ENCODE assay signal across 1 cellular context in genomic region chr20:4817230-4817671, GRCh38.
TF ChIP-seq lines count a peak whose summit lies in the region.

No MANE protein-coding gene starts in this region.

TF ChIP-seq in HCT116, 20 proteins besides CTCF, POLR2A, EP300 and RAD21 (continued from another document):
- TF ChIP-seq JUND (IDR thresholded peaks at IDR 0.05) (no peak), SP1 (IDR thresholded peaks at IDR 0.05; ENCODE audit: low read depth) (no peak), ZBTB33 (IDR thresholded peaks at IDR 0.05; ENCODE audit: extremely low read depth, insufficient replicate concordance, low read length) (no peak), ELF1 (IDR thresholded peaks at IDR 0.05; ENCODE audit: borderline replicate concordance, low read depth) (no peak), EZH2phosphoT487 (IDR thresholded peaks at IDR 0.05; ENCODE audit: borderline replicate concordance) (no peak), CEBPB (IDR thresholded peaks at IDR 0.05; ENCODE audit: low read depth) (no peak), YY1 (IDR thresholded peaks at IDR 0.05; ENCODE audit: extremely low read depth, insufficient replicate concordance, low read depth, low read length) (no peak), ZFX (IDR thresholded peaks at IDR 0.05) (no peak), REST (IDR thresholded peaks at IDR 0.05; ENCODE audit: low read depth) (no peak), FOSL1 (IDR thresholded peaks at IDR 0.05; ENCODE audit: low read depth) (no peak), SIN3A (IDR thresholded peaks at IDR 0.05; ENCODE audit: low read depth) (no peak)
TF ChIP-seq in HCT116: peak in this region for 0.
